17 cellular contexts compared by ENCODE assay signal in genomic region chr1:193786996-193787546, GRCh38.
DNase-seq lines count a peak whose midpoint lies in the region; ATAC-seq, FAIRE-seq and TF ChIP-seq lines count a peak whose summit lies in the region.
"Had no signal": no experiment of that assay in that cellular context is flagged by ENCODE, and none has a peak within 500 bp of the region (broad histone marks: within the 10 kb centered on the region; RNA-seq: fewer than 3 reads in every experiment).

No MANE protein-coding gene starts in this region.

- no peaks in the 10 kb centered on the region for H3K79me2 ChIP-seq in HepG2 (ENCODE audit: insufficient read depth, low read length)

- H3K36me3 Mint-ChIP-seq in endodermal cell (ENCODE audit: low read depth) = no peaks in the 10 kb centered on the region

- peak; percentile 3 for TF ChIP-seq CTCF in liver (IDR thresholded peaks at IDR 0.05; ENCODE audit: low read depth, low read length, missing input control)
- TF ChIP-seq CTCF in HepG2 (CRISPR knock-in tag; IDR thresholded peaks at IDR 0.05) = no peak
- TF ChIP-seq CTCF in endodermal cell (conservative IDR thresholded peaks at IDR 0.05) = peak; percentile 50
- TF ChIP-seq CTCF in GM13977 (IDR thresholded peaks at IDR 0.05; ENCODE audit: extremely low read depth, insufficient read depth, missing control alignments) = no peak
- TF ChIP-seq CTCF in sigmoid colon (IDR thresholded peaks at IDR 0.05) = no peak

- in situ Hi-C loops in HepG2 (cut with HindIII; ENCODE audit: extremely low pct_ligation_motif_present, low pct_unique_long_range_greater_than_20kb) = no loop called here
- in situ Hi-C loops in GM13977 (cut with MboI; ENCODE audit: low pct_unique_long_range_greater_than_20kb, low sequenced_read_pairs, unreplicated experiment) = no loop called here

- no peak overlapping the region for H3K27ac Mint-ChIP-seq in endodermal cell

- H3K36me3 ChIP-seq in liver (ENCODE audit: control insufficient read depth in 4 of 4, insufficient read depth in 3 of 4, low read depth in 1 of 4, low read length in 3 of 4) (no peaks in the 10 kb centered on the region), HepG2 (replicated peaks in 1 of 2; ENCODE audit: control insufficient read depth in 1 of 2, insufficient read depth in 2 of 2, low read length in 2 of 2) (no peaks in the 10 kb centered on the region), endodermal cell (ENCODE audit: control insufficient read depth, insufficient read depth, low read length) (no peaks in the 10 kb centered on the region), sigmoid colon (no peaks in the 10 kb centered on the region)
- H3K36me3 ChIP-seq: HAP-1, Peyer's patch had no signal

- FAIRE-seq in HepG2 (lab: Jason Lieb, UNC) = no peak
- FAIRE-seq: K562 had no signal

- ATAC-seq in HepG2 = no peak
- ATAC-seq: K562 had no signal

- H3K9me3 ChIP-seq in liver (ENCODE audit: control insufficient read depth in 4 of 4, low read length in 3 of 4) (no peaks in the 10 kb centered on the region), HepG2 (ENCODE audit: low read length) (no peaks in the 10 kb centered on the region), endodermal cell (ENCODE audit: control insufficient read depth, low read length) (no peaks in the 10 kb centered on the region), sigmoid colon (no peaks in the 10 kb centered on the region)
- H3K9me3 ChIP-seq: HAP-1, Peyer's patch had no signal

- H3K27me3 Mint-ChIP-seq in endodermal cell (ENCODE audit: insufficient read depth) = no peaks in the 10 kb centered on the region

- TF ChIP-seq EP300 in HepG2 (IDR thresholded peaks at IDR 0.05; ENCODE audit: low read depth in 2 of 2, low read length in 2 of 2) (no peak), HepG2 (CRISPR knock-in tag; IDR thresholded peaks at IDR 0.05; ENCODE audit: borderline replicate concordance) (no peak), sigmoid colon (IDR thresholded peaks at IDR 0.05) (no peak)

- no peak overlapping the region for H3K27ac ChIP-seq in liver (ENCODE audit: low read depth in 1 of 2, low read length in 2 of 2)
- H3K27ac ChIP-seq in HepG2 (ENCODE audit: extremely low read length, insufficient read depth, low read length) = no peak overlapping the region
- no peak overlapping the region for H3K27ac ChIP-seq in endodermal cell (ENCODE audit: low read depth, low read length)
- H3K27ac ChIP-seq in sigmoid colon = no peak overlapping the region
- H3K27ac ChIP-seq: C4-2B, Peyer's patch had no signal

- no peak overlapping the region for H3K4me2 ChIP-seq in HepG2 (ENCODE audit: low read depth, low read length)

- POLR2A ChIA-PET in HepG2 (lab: Yijun Ruan, JAX) = no interaction called here

- H3K4me1 Mint-ChIP-seq in endodermal cell = peaks cover 8% of the 10 kb centered on the region

- H3K9ac ChIP-seq in liver (ENCODE audit: low read depth in 1 of 2, low read length in 2 of 2) = no peak overlapping the region
- no peak overlapping the region for H3K9ac ChIP-seq in HepG2 (ENCODE audit: insufficient read depth, low read depth, low read length)
- H3K9ac ChIP-seq in endodermal cell (ENCODE audit: extremely low read depth, low read length, poor library complexity, severe bottlenecking) = no peak overlapping the region

- DNase-seq in HepG2 (ENCODE audit: low spot score) (no peak), endodermal cell (no peak), mucosa of gallbladder (ENCODE audit: low spot score) (peak; percentile 43), GM13977 (ENCODE audit: low spot score) (no peak), amniotic stem cell (lab: John Stamatoyannopoulos, UW) (no peak), sigmoid colon (no peak)
- no peak for DNase-seq in stimulated activated CD4-positive, alpha-beta T cell treated with anti-CD3 and anti-CD28 coated beads, Interleukin-4, amount 100 ng/mL, for 24 hours
- DNase-seq: DMS79, NCI-H1092, NCI-H1436, NCI-H187 treated with DMSO at 0.1 percent for 48 hours, NCI-H510A, Peyer's patch had no signal

- H3K4me3 ChIP-seq in liver (ENCODE audit: low read depth in 1 of 3, low read length in 3 of 3) = no peak overlapping the region
- no peak overlapping the region for H3K4me3 ChIP-seq in HepG2 (replicated peaks in 1 of 3; ENCODE audit: insufficient read depth in 1 of 3, low read depth in 2 of 3, low read length in 3 of 3)
- H3K4me3 ChIP-seq in endodermal cell (ENCODE audit: low read length) = no peak overlapping the region
- no peak overlapping the region for H3K4me3 ChIP-seq in sigmoid colon
- H3K4me3 ChIP-seq: HAP-1, K562, Peyer's patch had no signal

- no peaks in the 10 kb centered on the region for H4K20me1 ChIP-seq in HepG2 (ENCODE audit: insufficient read depth, low read length)

- H3K27me3 ChIP-seq in liver (ENCODE audit: control insufficient read depth in 4 of 4, insufficient read depth in 4 of 4, low read length in 3 of 4) (no peaks in the 10 kb centered on the region), HepG2 (ENCODE audit: control insufficient read depth in 1 of 2, insufficient read depth in 2 of 2, low read length in 2 of 2) (no peaks in the 10 kb centered on the region), endodermal cell (ENCODE audit: control insufficient read depth, insufficient read depth, low read length, poor library complexity, severe bottlenecking) (no peaks in the 10 kb centered on the region), sigmoid colon (no peaks in the 10 kb centered on the region)
- H3K27me3 ChIP-seq: Peyer's patch had no signal

- H3K9me3 Mint-ChIP-seq in endodermal cell = no peaks in the 10 kb centered on the region

- intact Hi-C loops in HepG2 (cut with micrococcal nuclease; ENCODE audit: unreplicated experiment) = no loop called here
- intact Hi-C loops in sigmoid colon (cut with DNase I) = loop anchor here (10.0 kb wide), 1 partner anchor 602 kb away; the partner anchor contains the start of gene B3GALT2

- WGBS in liver = 27% methylated on average over 2 of the region's 2 CpGs
- WGBS in HepG2 (ENCODE audit: low lambda C conversion rate) = 3% methylated on average over 2 of the region's 2 CpGs
- WGBS in endodermal cell (ENCODE audit: insufficient coverage in 1 of 2, insufficient read length in 1 of 2), 2 experiments = 91% methylated on average over 1 of the region's 2 CpGs; no CpG with 5 or more reads in 1 of the 2 experiments
- WGBS in sigmoid colon, 2 donors = 19 to 35% methylated on average over 2 of the region's 2 CpGs

- TF ChIP-seq POLR2A in HepG2 (IDR thresholded peaks at IDR 0.05; ENCODE audit: insufficient read depth in 1 of 2, low read depth in 2 of 2, low read length in 2 of 2) = no peak
- no peak for TF ChIP-seq POLR2A in sigmoid colon (IDR thresholded peaks at IDR 0.05)

- no peak overlapping the region for H3K4me3 Mint-ChIP-seq in endodermal cell

- H3K4me1 ChIP-seq in liver (ENCODE audit: control insufficient read depth in 4 of 4, insufficient read depth in 4 of 4, low read length in 3 of 4) (no peaks in the 10 kb centered on the region), HepG2 (ENCODE audit: insufficient read depth, low read length) (no peaks in the 10 kb centered on the region), endodermal cell (ENCODE audit: control insufficient read depth, insufficient read depth, low read length) (no peaks in the 10 kb centered on the region), sigmoid colon (peaks cover 0 to 24% (median 0%) of the 10 kb centered on the region in 4 donors)
- H3K4me1 ChIP-seq: HAP-1 had no signal

- TF ChIP-seq RAD21 in liver (IDR thresholded peaks at IDR 0.05) = no peak
- no peak for TF ChIP-seq RAD21 in HepG2 (CRISPR knock-in tag; IDR thresholded peaks at IDR 0.05)

- no TSS peak for BruUV-seq in HepG2 (replicated peaks; lab: Mats Ljungman, UMichigan)

- CTCF ChIA-PET in HepG2 (lab: Yijun Ruan, JAX; ENCODE audit: low intra/inter-chr PET ratio, low total read pairs) = no interaction called here

- H2AFZ ChIP-seq in HepG2 (ENCODE audit: low read length) = no peak overlapping the region

TF ChIP-seq in HepG2, 621 proteins besides CTCF, POLR2A, EP300 and RAD21 (continues in another document):
- TF ChIP-seq HOMEZ (CRISPR knock-in tag; IDR thresholded peaks at IDR 0.05; ENCODE audit: low read depth) (no peak), ZZZ3 (CRISPR knock-in tag; IDR thresholded peaks at IDR 0.05; ENCODE audit: borderline replicate concordance) (no peak)

Comparison
In these comparisons a context has a peak if more than half of its experiments do, and no peak if none do; other contexts are left out.
1. CTCF ChIP-seq: peak in liver (single experiment) and endodermal cell (single experiment); none in HepG2 (single experiment), GM13977 (single experiment) and sigmoid colon (0 of 4).